9 cellular contexts compared by ENCODE assay signal in genomic region chr15:67127925-67128324, GRCh38.
DNase-seq lines count a peak whose midpoint lies in the region; ATAC-seq lines count a peak whose summit lies in the region.
"Had no signal": no experiment of that assay in that cellular context is flagged by ENCODE, and none has a peak within 500 bp of the region (broad histone marks: within the 10 kb centered on the region; RNA-seq: fewer than 3 reads in every experiment).

No MANE protein-coding gene starts in this region.

- no peaks in the 10 kb centered on the region for H3K4me1 ChIP-seq in urinary bladder (ENCODE audit: insufficient read depth)

- peak; percentile 81 for ATAC-seq in activated T-helper 17 cell treated with anti-CD3 and anti-CD28 coated beads, Interleukin-2, amount 50 U/mL, for 72 hours (replicated peaks)
- ATAC-seq in HG02763 (IDR thresholded peaks at IDR 0.05; ENCODE audit: unreplicated experiment) (no peak), HG03175 (IDR thresholded peaks at IDR 0.05; ENCODE audit: unreplicated experiment) (no peak)

- peak overlapping the region; percentile 14 for H3K27ac ChIP-seq in urinary bladder (ENCODE audit: low read depth)
- H3K27ac ChIP-seq: VCaP had no signal

- H3K4me3 Mint-ChIP-seq in activated naive CD8-positive, alpha-beta T cell, result no peak overlapping the region
- no peak overlapping the region for H3K4me3 Mint-ChIP-seq in activated naive CD8-positive, alpha-beta T cell treated with anti-CD3 and anti-CD28 coated beads for 36 hours
- peak overlapping the region; percentile 58 for H3K4me3 Mint-ChIP-seq in activated T-helper 17 cell treated with anti-CD3 and anti-CD28 coated beads, Interleukin-2, amount 50 U/mL, for 72 hours
- no peak overlapping the region for H3K4me3 Mint-ChIP-seq in immature natural killer cell

- no peak for DNase-seq in activated naive CD8-positive, alpha-beta T cell treated with anti-CD3 and anti-CD28 coated beads for 36 hours
- DNase-seq in immature natural killer cell, result no peak
- DNase-seq in central memory CD4-positive, alpha-beta T cell, result no peak

- H3K4me1 Mint-ChIP-seq in activated naive CD8-positive, alpha-beta T cell (ENCODE audit: low read depth), result peaks cover 31% of the 10 kb centered on the region
- peaks cover 40% of the 10 kb centered on the region for H3K4me1 Mint-ChIP-seq in activated naive CD8-positive, alpha-beta T cell treated with anti-CD3 and anti-CD28 coated beads for 36 hours
- H3K4me1 Mint-ChIP-seq in activated T-helper 17 cell treated with anti-CD3 and anti-CD28 coated beads, Interleukin-2, amount 50 U/mL, for 72 hours, result peaks cover 64% of the 10 kb centered on the region
- peaks cover 70 to 85% of the 10 kb centered on the region in 2 donors for H3K4me1 Mint-ChIP-seq in immature natural killer cell

- no peaks in the 10 kb centered on the region for H3K9me3 Mint-ChIP-seq in activated naive CD8-positive, alpha-beta T cell (ENCODE audit: low read depth)
- H3K9me3 Mint-ChIP-seq in activated naive CD8-positive, alpha-beta T cell treated with anti-CD3 and anti-CD28 coated beads for 36 hours, result no peaks in the 10 kb centered on the region
- H3K9me3 Mint-ChIP-seq in activated T-helper 17 cell treated with anti-CD3 and anti-CD28 coated beads, Interleukin-2, amount 50 U/mL, for 72 hours, result no peaks in the 10 kb centered on the region
- H3K9me3 Mint-ChIP-seq in immature natural killer cell, result no peaks in the 10 kb centered on the region

- H3K36me3 Mint-ChIP-seq in activated naive CD8-positive, alpha-beta T cell, result peaks cover 4% of the 10 kb centered on the region
- no peaks in the 10 kb centered on the region for H3K36me3 Mint-ChIP-seq in activated naive CD8-positive, alpha-beta T cell treated with anti-CD3 and anti-CD28 coated beads for 36 hours
- H3K36me3 Mint-ChIP-seq in activated T-helper 17 cell treated with anti-CD3 and anti-CD28 coated beads, Interleukin-2, amount 50 U/mL, for 72 hours (ENCODE audit: low read depth), result peaks cover 55% of the 10 kb centered on the region
- H3K36me3 Mint-ChIP-seq in immature natural killer cell, result peaks cover 0 to 13% (median 0%) of the 10 kb centered on the region in 3 donors

- no peaks in the 10 kb centered on the region for H3K27me3 Mint-ChIP-seq in activated naive CD8-positive, alpha-beta T cell
- no peaks in the 10 kb centered on the region for H3K27me3 Mint-ChIP-seq in activated naive CD8-positive, alpha-beta T cell treated with anti-CD3 and anti-CD28 coated beads for 36 hours
- no peaks in the 10 kb centered on the region for H3K27me3 Mint-ChIP-seq in activated T-helper 17 cell treated with anti-CD3 and anti-CD28 coated beads, Interleukin-2, amount 50 U/mL, for 72 hours
- peaks cover 0 to 2% (median 1%) of the 10 kb centered on the region in 3 donors for H3K27me3 Mint-ChIP-seq in immature natural killer cell (ENCODE audit: low read depth in 3 of 3)

- peak overlapping the region; percentile 66 for H3K27ac Mint-ChIP-seq in activated naive CD8-positive, alpha-beta T cell
- H3K27ac Mint-ChIP-seq in activated naive CD8-positive, alpha-beta T cell treated with anti-CD3 and anti-CD28 coated beads for 36 hours, result no peak overlapping the region
- peak overlapping the region; percentile 90 for H3K27ac Mint-ChIP-seq in activated T-helper 17 cell treated with anti-CD3 and anti-CD28 coated beads, Interleukin-2, amount 50 U/mL, for 72 hours
- peak overlapping the region in 5 of 6 donors; percentile 56 to 76 (median 73) for H3K27ac Mint-ChIP-seq in immature natural killer cell

- H3K4me3 ChIP-seq in urinary bladder (ENCODE audit: low read depth, low read length), result no peak overlapping the region

- 27% methylated on average over 4 of the region's 4 CpGs for WGBS in urinary bladder

- H3K36me3 ChIP-seq in urinary bladder (ENCODE audit: insufficient read depth), result no peaks in the 10 kb centered on the region
